17 cellular contexts compared by ENCODE assay signal in genomic region chr18:7466190-7466589, GRCh38.
DNase-seq lines count a peak whose midpoint lies in the region; ATAC-seq, FAIRE-seq and TF ChIP-seq lines count a peak whose summit lies in the region.
"Had no signal": no experiment of that assay in that cellular context is flagged by ENCODE, and none has a peak within 500 bp of the region (broad histone marks: within the 10 kb centered on the region; RNA-seq: fewer than 3 reads in every experiment).

No MANE protein-coding gene starts in this region.

- H3K4me3 ChIP-seq in left ventricle myocardium inferior (no peak overlapping the region), body of pancreas (no peak overlapping the region), pancreas (no peak overlapping the region), hepatocyte (no peak overlapping the region), lower leg skin (ENCODE audit: low read depth, poor library complexity, severe bottlenecking) (no peak overlapping the region)

- H4K20me1 ChIP-seq in hepatocyte (ENCODE audit: insufficient read depth, poor library complexity, severe bottlenecking), result no peaks in the 10 kb centered on the region

- no peak for TF ChIP-seq POLR2A in body of pancreas (IDR thresholded peaks at IDR 0.05)
- TF ChIP-seq POLR2A in lower leg skin (IDR thresholded peaks at IDR 0.05), result no peak

- H3K4me1 ChIP-seq in left ventricle myocardium inferior (peaks cover 44% of the 10 kb centered on the region), body of pancreas (peaks cover 6% of the 10 kb centered on the region), pancreas (no peaks in the 10 kb centered on the region), hepatocyte (ENCODE audit: insufficient read depth) (no peaks in the 10 kb centered on the region)
- H3K4me1 ChIP-seq: Caco-2 had no signal

- DNase-seq in left ventricle myocardium inferior (no peak), Right ventricle myocardium inferior (ENCODE audit: missing footprints) (no peak), body of pancreas (peak in 2 of 4 donors; percentile 16 to 26), pancreas (no peak), hepatocyte (ENCODE audit: low spot score) (no peak), lower leg skin (ENCODE audit: low spot score in 2 of 2) (no peak)
- DNase-seq: Caco-2; CD4-positive, CD25-positive, alpha-beta regulatory T cell; CD8-positive, alpha-beta memory T cell; HCEC 1CT; IMR-90 had no signal

- H2AFZ ChIP-seq in hepatocyte, result no peak overlapping the region

- H3K4me2 ChIP-seq in hepatocyte, result no peak overlapping the region

- H3K36me3 ChIP-seq in left ventricle myocardium inferior, result no peaks in the 10 kb centered on the region
- no peaks in the 10 kb centered on the region for H3K36me3 ChIP-seq in body of pancreas (replicated peaks in 1 of 2; ENCODE audit: insufficient read depth in 1 of 2, low read depth in 2 of 2)
- no peaks in the 10 kb centered on the region for H3K36me3 ChIP-seq in pancreas
- no peaks in the 10 kb centered on the region for H3K36me3 ChIP-seq in hepatocyte (replicated peaks; ENCODE audit: insufficient read depth, low read depth)

- H3K9me3 ChIP-seq in left ventricle myocardium inferior (replicated peaks), result no peaks in the 10 kb centered on the region
- H3K9me3 ChIP-seq in body of pancreas, result no peaks in the 10 kb centered on the region
- H3K9me3 ChIP-seq in pancreas, result no peaks in the 10 kb centered on the region
- no peaks in the 10 kb centered on the region for H3K9me3 ChIP-seq in hepatocyte (ENCODE audit: low read depth)
- H3K9me3 ChIP-seq: Caco-2 had no signal

- H3K79me2 ChIP-seq in hepatocyte, result no peaks in the 10 kb centered on the region

- no peak for FAIRE-seq in pancreas (lab: Jason Lieb, UNC)
- FAIRE-seq: D721Med, G401.6, GM12891, GM19239, H54 had no signal

- intact Hi-C loops in left ventricle myocardium inferior (cut with micrococcal nuclease), result no loop called here
- intact Hi-C loops in Right ventricle myocardium inferior (cut with DNase I), result no loop called here
- intact Hi-C loops in body of pancreas (cut with DNase I), result no loop called here
- intact Hi-C loops in pancreas (cut with DNase I), result no loop called here
- intact Hi-C loops in lower leg skin (cut with DNase I; ENCODE audit: low total_unique reads), result no loop called here

- TF ChIP-seq CTCF in left ventricle myocardium inferior (IDR thresholded peaks at IDR 0.05; ENCODE audit: borderline replicate concordance) (no peak), body of pancreas (IDR thresholded peaks at IDR 0.05) (no peak), pancreas (IDR thresholded peaks at IDR 0.05) (no peak), hepatocyte (IDR thresholded peaks at IDR 0.05; ENCODE audit: poor library complexity) (no peak), lower leg skin (IDR thresholded peaks at IDR 0.05) (no peak)

- H3K9me2 ChIP-seq in hepatocyte (replicated peaks; ENCODE audit: insufficient read depth), result no peaks in the 10 kb centered on the region

- ATAC-seq in Right ventricle myocardium inferior (no peak), body of pancreas (peak; percentile 38), pancreas (peak in 3 of 4 donors; percentile 59 to 70 (median 61))

- H3K27ac ChIP-seq in left ventricle myocardium inferior (replicated peaks) (peak overlapping the region; percentile 85), body of pancreas (no peak overlapping the region), pancreas (peak overlapping the region in 1 of 4 donors; percentile 33), hepatocyte (no peak overlapping the region)
- H3K27ac ChIP-seq: HL-60 had no signal

- H3K27me3 ChIP-seq in left ventricle myocardium inferior (ENCODE audit: low read depth) (no peaks in the 10 kb centered on the region), body of pancreas (no peaks in the 10 kb centered on the region), pancreas (no peaks in the 10 kb centered on the region), hepatocyte (no peaks in the 10 kb centered on the region)

- 10 to 13% methylated on average over 5 of the region's 5 CpGs for WGBS in body of pancreas, 2 donors
- WGBS in pancreas, 2 donors, result 11 to 15% methylated on average over 5 of the region's 5 CpGs
- WGBS in hepatocyte (ENCODE audit: low lambda C conversion rate, missing lambda C conversion rate), result 72% methylated on average over 5 of the region's 5 CpGs
- WGBS in lower leg skin, 2 donors, result 46 to 51% methylated on average over 5 of the region's 5 CpGs
